In genomic region chr2:241309684-241310117, GRCh38 we compare ENCODE assay signal across 8 cellular contexts. TPM values are rescaled to one million over a fixed set of nuclear protein-coding genes. Genes with fewer than 3 reads are reported as not detected.
A peak's percentile ranks its signal among the peaks of the same experiment; 100 is the strongest.
DNase-seq lines count a peak whose midpoint lies in the region; ATAC-seq and TF ChIP-seq lines count a peak whose summit lies in the region.

No MANE protein-coding gene starts in this region.

- ATAC-seq in activated CD4-positive, alpha-beta T cell treated with anti-CD3 and anti-CD28 coated beads for 36 hours = peak; percentile 94

- no peak for TF ChIP-seq CTCF in endodermal cell (conservative IDR thresholded peaks at IDR 0.05)
- no peak for TF ChIP-seq CTCF in testis (IDR thresholded peaks at IDR 0.05)

- TF ChIP-seq POLR2A in testis (IDR thresholded peaks at IDR 0.05) = no peak

- H3K9me3 Mint-ChIP-seq in activated CD4-positive, alpha-beta T cell treated with anti-CD3 and anti-CD28 coated beads for 36 hours (ENCODE audit: low read depth) = no peaks in the 10 kb centered on the region
- no peaks in the 10 kb centered on the region for H3K9me3 Mint-ChIP-seq in endodermal cell

- H3K36me3 ChIP-seq in endodermal cell (ENCODE audit: control insufficient read depth, insufficient read depth, low read length) (peaks cover 4% of the 10 kb centered on the region), testis (ENCODE audit: low read depth, missing control alignments) (no peaks in the 10 kb centered on the region)

- no peaks in the 10 kb centered on the region for H3K9me3 ChIP-seq in endodermal cell (ENCODE audit: control insufficient read depth, low read length)
- H3K9me3 ChIP-seq in testis = no peaks in the 10 kb centered on the region

- H3K36me3 Mint-ChIP-seq in activated CD4-positive, alpha-beta T cell treated with anti-CD3 and anti-CD28 coated beads for 36 hours (ENCODE audit: low read depth) = peaks cover 15% of the 10 kb centered on the region
- H3K36me3 Mint-ChIP-seq in endodermal cell (ENCODE audit: low read depth) = no peaks in the 10 kb centered on the region

- CTCF ChIA-PET in activated CD4-positive, alpha-beta T cell treated with anti-CD3 and anti-CD28 coated beads for 36 hours (lab: Charles Lee) = no interaction called here

- peak; percentile 35 for DNase-seq in GM19238 (ENCODE audit: insufficient read length, low spot score)
- DNase-seq in HK-2 (ENCODE audit: unreplicated experiment) = peak; percentile 33
- DNase-seq in activated CD4-positive, alpha-beta T cell treated with anti-CD3 and anti-CD28 coated beads for 36 hours = peak; percentile 82
- DNase-seq in endodermal cell = no peak
- peak; percentile 73 for DNase-seq in stimulated activated CD4-positive, alpha-beta T cell treated with anti-CD3 and anti-CD28 coated beads, Interleukin-1b, Interleukin-23, amount 100 ng/mL, for 48 hours
- no peak for DNase-seq in COR-L47 (lab: John Stamatoyannopoulos, UW)
- DNase-seq in testis = no peak
- DNase-seq in NCI-H187 (lab: John Stamatoyannopoulos, UW) = no peak

- intact Hi-C loops in activated CD4-positive, alpha-beta T cell treated with anti-CD3 and anti-CD28 coated beads for 36 hours (cut with DNase I, micrococcal nuclease) = loop anchor here (1.0 to 10.0 kb wide), 5 partner anchors 37 to 1905 kb away; partner anchors contain the start of genes DTYMK (in 1 of the 2), HDAC4 (in 1 of the 2), MTERF4 (in 1 of the 2) and NDUFA10 (in 1 of the 2)
- intact Hi-C loops in testis (cut with DNase I; ENCODE audit: low total_unique reads) = no loop called here

- H3K27me3 Mint-ChIP-seq in activated CD4-positive, alpha-beta T cell treated with anti-CD3 and anti-CD28 coated beads for 36 hours = no peaks in the 10 kb centered on the region
- H3K27me3 Mint-ChIP-seq in endodermal cell (ENCODE audit: insufficient read depth) = no peaks in the 10 kb centered on the region

- no peak overlapping the region for H3K9ac ChIP-seq in endodermal cell (ENCODE audit: extremely low read depth, low read length, poor library complexity, severe bottlenecking)

- 92 to 100% methylated on average over 1 to 2 of the region's 2 CpGs for WGBS in endodermal cell (ENCODE audit: insufficient coverage in 1 of 2, insufficient read length in 1 of 2), 2 experiments
- 67 to 76% methylated on average over 2 of the region's 2 CpGs for WGBS in testis, 2 donors

- H3K4me3 ChIP-seq in endodermal cell (ENCODE audit: low read length) (no peak overlapping the region), testis (no peak overlapping the region)

- POLR2A ChIA-PET in activated CD4-positive, alpha-beta T cell treated with anti-CD3 and anti-CD28 coated beads for 36 hours (lab: Charles Lee) = no interaction called here

- no peaks in the 10 kb centered on the region for H3K4me1 ChIP-seq in endodermal cell (ENCODE audit: control insufficient read depth, insufficient read depth, low read length)
- H3K4me1 ChIP-seq in testis = peaks cover 4% of the 10 kb centered on the region

- H3K27ac ChIP-seq in endodermal cell (ENCODE audit: low read depth, low read length) (no peak overlapping the region), testis (no peak overlapping the region)

- peaks cover 71% of the 10 kb centered on the region for H3K4me1 Mint-ChIP-seq in activated CD4-positive, alpha-beta T cell treated with anti-CD3 and anti-CD28 coated beads for 36 hours
- H3K4me1 Mint-ChIP-seq in endodermal cell = peaks cover 37% of the 10 kb centered on the region

- H3K4me3 Mint-ChIP-seq in activated CD4-positive, alpha-beta T cell treated with anti-CD3 and anti-CD28 coated beads for 36 hours = peak overlapping the region; percentile 43
- H3K4me3 Mint-ChIP-seq in endodermal cell = no peak overlapping the region

- H3K27me3 ChIP-seq in endodermal cell (ENCODE audit: control insufficient read depth, insufficient read depth, low read length, poor library complexity, severe bottlenecking) (no peaks in the 10 kb centered on the region), testis (no peaks in the 10 kb centered on the region)

- H3K27ac Mint-ChIP-seq in activated CD4-positive, alpha-beta T cell treated with anti-CD3 and anti-CD28 coated beads for 36 hours = peak overlapping the region; percentile 88
- H3K27ac Mint-ChIP-seq in endodermal cell = peak overlapping the region; percentile 7

RNA-seq across cellular contexts. Expression of gene HDLBP, which starts 5.8 kb away (rescaled TPM):
- total RNA-seq in activated CD4-positive, alpha-beta T cell treated with anti-CD3 and anti-CD28 coated beads for 36 hours = 100 to 1,000 TPM; 259 to 348 TPM
- 100 to 1,000 TPM; 344 to 374 TPM for total RNA-seq in endodermal cell
- 216 TPM for polyA plus RNA-seq in endodermal cell (2013, experiment 1 of 2)
- polyA plus RNA-seq in endodermal cell (2013, experiment 2 of 2) = 217 TPM
- 100 to 1,000 TPM; 648 to 790 TPM for total RNA-seq in testis
- 600 TPM for polyA plus RNA-seq in testis (ENCODE audit: insufficient read depth, low read depth, low replicate concordance)

RNA-seq across cellular contexts. Expression of gene SEPTIN2, which starts 6.0 kb away (rescaled TPM):
- 100 to 1,000 TPM; 161 to 173 TPM for total RNA-seq in activated CD4-positive, alpha-beta T cell treated with anti-CD3 and anti-CD28 coated beads for 36 hours
- total RNA-seq in endodermal cell (100 to 1,000 TPM; 365 to 380 TPM), testis (100 to 1,000 TPM; 310 to 365 TPM)
- polyA plus RNA-seq in endodermal cell (2013, experiment 1 of 2) = 409 TPM
- polyA plus RNA-seq in endodermal cell (2013, experiment 2 of 2) = 399 TPM
- 334 TPM for polyA plus RNA-seq in testis (ENCODE audit: insufficient read depth, low read depth, low replicate concordance)

RNA-seq across cellular contexts. Expression of gene FARP2, which starts 46.4 kb away (rescaled TPM):
- total RNA-seq in activated CD4-positive, alpha-beta T cell treated with anti-CD3 and anti-CD28 coated beads for 36 hours = 10 to 100 TPM; 29.0 to 30.7 TPM
- 10 to 100 TPM; 36.4 to 51.4 TPM for total RNA-seq in endodermal cell
- 31.1 TPM for polyA plus RNA-seq in endodermal cell (2013, experiment 1 of 2)
- 31.1 TPM for polyA plus RNA-seq in endodermal cell (2013, experiment 2 of 2)
- total RNA-seq in testis = 100 to 1,000 TPM in 1 of 2 donors, 10 to 100 TPM in 1; 78.1 to 145 TPM
- 69.8 TPM for polyA plus RNA-seq in testis (ENCODE audit: insufficient read depth, low read depth, low replicate concordance)

Comparison
In these comparisons a context has a peak if more than half of its experiments do, and no peak if none do; other contexts are left out.
1. DNase-seq: peak in GM19238 (single experiment), HK-2 (single experiment), activated CD4-positive, alpha-beta T cell treated with anti-CD3 and anti-CD28 coated beads for 36 hours (single experiment) and stimulated activated CD4-positive, alpha-beta T cell treated with anti-CD3 and anti-CD28 coated beads, Interleukin-1b, Interleukin-23, amount 100 ng/mL, for 48 hours (single experiment); none in endodermal cell (single experiment), COR-L47 (single experiment), testis (single experiment) and NCI-H187 (0 of 2).